8 cellular contexts compared by ENCODE assay signal in genomic region chr4:173752610-173753009, GRCh38.
DNase-seq lines count a peak whose midpoint lies in the region; ATAC-seq and TF ChIP-seq lines count a peak whose summit lies in the region.

No MANE protein-coding gene starts in this region.

- H3K27me3 ChIP-seq in foreskin keratinocyte: no peaks in the 10 kb centered on the region

- peak; percentile 16 for TF ChIP-seq CTCF in foreskin keratinocyte (conservative IDR thresholded peaks at IDR 0.05)

- H3K4me1 ChIP-seq in foreskin keratinocyte: no peaks in the 10 kb centered on the region

- no peaks in the 10 kb centered on the region for H3K4me1 Mint-ChIP-seq in T-helper 2 cell treated with Interferon-gamma antibody and Interleukin-4, amounts not matched to agents 5 μg/mL and 100 μg/mL, for 36 hours (ENCODE audit: low read depth)

- no peak overlapping the region for H3K4me3 Mint-ChIP-seq in T-helper 2 cell treated with Interferon-gamma antibody and Interleukin-4, amounts not matched to agents 5 μg/mL and 100 μg/mL, for 36 hours

- no peak overlapping the region for H3K27ac Mint-ChIP-seq in T-helper 2 cell treated with Interferon-gamma antibody and Interleukin-4, amounts not matched to agents 5 μg/mL and 100 μg/mL, for 36 hours

- in situ Hi-C loops in Caki2 (cut with HindIII; ENCODE audit: low pct_unique_long_range_greater_than_20kb, low sequenced_read_pairs): no loop called here

- H3K9me3 Mint-ChIP-seq in T-helper 2 cell treated with Interferon-gamma antibody and Interleukin-4, amounts not matched to agents 5 μg/mL and 100 μg/mL, for 36 hours: no peaks in the 10 kb centered on the region

- H3K27ac ChIP-seq in foreskin keratinocyte: no peak overlapping the region

- H3K36me3 Mint-ChIP-seq in T-helper 2 cell treated with Interferon-gamma antibody and Interleukin-4, amounts not matched to agents 5 μg/mL and 100 μg/mL, for 36 hours (ENCODE audit: low read depth): no peaks in the 10 kb centered on the region

- no peaks in the 10 kb centered on the region for H3K27me3 Mint-ChIP-seq in T-helper 2 cell treated with Interferon-gamma antibody and Interleukin-4, amounts not matched to agents 5 μg/mL and 100 μg/mL, for 36 hours (ENCODE audit: low read depth)

- DNase-seq in Caki2 (ENCODE audit: low read depth) (peak; percentile 3), RKO (ENCODE audit: low spot score) (peak; percentile 36), foreskin keratinocyte (no peak), NCI-H187 treated with DMSO at 0.1 percent for 48 hours (lab: John Stamatoyannopoulos, UW) (no peak)
- DNase-seq in effector CD4-positive, alpha-beta T cell: no peak
- DNase-seq in T-helper 2 cell treated with Interferon-gamma antibody and Interleukin-4, amounts not matched to agents 5 μg/mL and 100 μg/mL, for 36 hours (ENCODE audit: low spot score): no peak

- ATAC-seq in GM21529 (IDR thresholded peaks at IDR 0.05; ENCODE audit: unreplicated experiment) (peak; percentile 64), foreskin keratinocyte (no peak), HG03097 (IDR thresholded peaks at IDR 0.05; ENCODE audit: low FRiP score, unreplicated experiment) (no peak)

Comparison
In these comparisons a context has a peak if more than half of its experiments do, and no peak if none do; other contexts are left out.
1. DNase-seq: peak in Caki2 (single experiment) and RKO (single experiment); none in foreskin keratinocyte (0 of 2), effector CD4-positive, alpha-beta T cell (single experiment), NCI-H187 treated with DMSO at 0.1 percent for 48 hours (single experiment) and T-helper 2 cell treated with Interferon-gamma antibody and Interleukin-4, amounts not matched to agents 5 μg/mL and 100 μg/mL, for 36 hours (single experiment).